Comparison of ENCODE assay signal across 8 cellular contexts in genomic region chr17:62064791-62065563, GRCh38. TPM values are rescaled to one million over a fixed set of nuclear protein-coding genes. Genes with fewer than 3 reads are reported as not detected.
DNase-seq lines count a peak whose midpoint lies in the region; ATAC-seq and TF ChIP-seq lines count a peak whose summit lies in the region.

Gene MED13, minus strand, starts transcription at chr17:62065278. Its CDS starts 73 bp downstream, at chr17:62065205.

- peaks cover 11% of the 10 kb centered on the region for H3K36me3 ChIP-seq in CD4-positive, CD25-positive, alpha-beta regulatory T cell (ENCODE audit: control insufficient read depth, insufficient read depth, low read length)
- peaks cover 0 to 14% of the 10 kb centered on the region in 2 donors for H3K36me3 ChIP-seq in left lung

- peaks cover 36% of the 10 kb centered on the region for H3K4me1 ChIP-seq in CD4-positive, CD25-positive, alpha-beta regulatory T cell (ENCODE audit: control insufficient read depth, insufficient read depth, low read length, poor library complexity, severe bottlenecking)
- peaks cover 14 to 38% of the 10 kb centered on the region in 2 donors for H3K4me1 ChIP-seq in left lung

- H3K27ac ChIP-seq in CD4-positive, CD25-positive, alpha-beta regulatory T cell (ENCODE audit: insufficient read depth, low read length, poor library complexity, severe bottlenecking): peak within 1 kb of the TSS; percentile 98
- peak within 1 kb of the TSS; percentile 99 for H3K27ac ChIP-seq in left lung

- H3K36me3 Mint-ChIP-seq in CD4-positive, CD25-positive, alpha-beta regulatory T cell: peaks cover 8% of the 10 kb centered on the region

- peak within 1 kb of the TSS; percentile 97 for H3K4me3 ChIP-seq in CD4-positive, CD25-positive, alpha-beta regulatory T cell (ENCODE audit: low read depth, low read length)
- peak within 1 kb of the TSS; percentile 90 to 91 for H3K4me3 ChIP-seq in left lung

- peak; percentile 53 to 64 (median 60) for DNase-seq in CD4-positive, CD25-positive, alpha-beta regulatory T cell
- DNase-seq in NCI-H1105 treated with DMSO at 0.1 percent for 48 hours (lab: John Stamatoyannopoulos, UW): peak; percentile 13
- peak; percentile 35 to 38 for DNase-seq in activated CD4-positive, alpha-beta T cell treated with anti-CD3 and anti-CD28 coated beads, Interleukin-2, amount 50 U/mL, for 24 hours (ENCODE audit: low read depth in 1 of 2, low spot score in 1 of 2)
- peak; percentile 28 for DNase-seq in dedifferentiated amniotic fluid mesenchymal stem cell (ENCODE audit: extremely low spot score)
- DNase-seq in left lung: peak; percentile 66 to 92
- DNase-seq in stimulated activated CD4-positive, alpha-beta T cell treated with anti-CD3 and anti-CD28 coated beads, Interleukin-2, amount 100 ng/mL, for 4 hours (ENCODE audit: low read depth): peak; percentile 31
- no peak for DNase-seq in GOT3 (lab: John Stamatoyannopoulos, UW)

- intact Hi-C loops in left lung (cut with DNase I): no loop called here

- ATAC-seq in CD4-positive, CD25-positive, alpha-beta regulatory T cell (ENCODE audit: low read depth in 2 of 2): peak; percentile 15 to 27
- ATAC-seq in GM21423 (IDR thresholded peaks at IDR 0.05; ENCODE audit: unreplicated experiment) (peak; percentile 25), left lung (peak; percentile 64)

- H3K27ac Mint-ChIP-seq in CD4-positive, CD25-positive, alpha-beta regulatory T cell: peak within 1 kb of the TSS; percentile 96 to 99 (median 99)

- H3K9me3 Mint-ChIP-seq in CD4-positive, CD25-positive, alpha-beta regulatory T cell: peaks cover 0 to 3% (median 0%) of the 10 kb centered on the region in 7 donors

- no peak for TF ChIP-seq CTCF in left lung (IDR thresholded peaks at IDR 0.05)

- peaks cover 14% of the 10 kb centered on the region for H3K27me3 Mint-ChIP-seq in CD4-positive, CD25-positive, alpha-beta regulatory T cell

- H3K27me3 ChIP-seq in CD4-positive, CD25-positive, alpha-beta regulatory T cell (ENCODE audit: control insufficient read depth, insufficient read depth, low read length): no peaks in the 10 kb centered on the region
- H3K27me3 ChIP-seq in left lung: no peaks in the 10 kb centered on the region

- H3K9me3 ChIP-seq in CD4-positive, CD25-positive, alpha-beta regulatory T cell (ENCODE audit: control insufficient read depth in 2 of 2, low read length in 2 of 2): no peaks in the 10 kb centered on the region
- no peaks in the 10 kb centered on the region for H3K9me3 ChIP-seq in left lung

- peak within 1 kb of the TSS; percentile 96 to 100 (median 99) for H3K4me3 Mint-ChIP-seq in CD4-positive, CD25-positive, alpha-beta regulatory T cell

- H3K4me1 Mint-ChIP-seq in CD4-positive, CD25-positive, alpha-beta regulatory T cell: peaks cover 9 to 45% (median 35%) of the 10 kb centered on the region in 4 donors

RNA-seq across cellular contexts. Expression of gene MED13, which starts in this region (rescaled TPM):
- total RNA-seq in CD4-positive, CD25-positive, alpha-beta regulatory T cell: 107 TPM
- 1 to 10 TPM; 3.9 to 6.2 (median 5.2) TPM for polyA plus RNA-seq in CD4-positive, CD25-positive, alpha-beta regulatory T cell
- 10 to 100 TPM; 63.1 to 65.1 TPM for total RNA-seq in left lung
